Comparison of ENCODE assay signal across 19 cellular contexts in genomic region chr15:43529587-43530345, GRCh38.
"Had no signal": no experiment of that assay in that cellular context is flagged by ENCODE, and none has a peak within 500 bp of the region (broad histone marks: within the 10 kb centered on the region; RNA-seq: fewer than 3 reads in every experiment).

No MANE protein-coding gene starts in this region.

- H3K9me3 Mint-ChIP-seq: activated CD4-positive, alpha-beta memory T cell treated with anti-CD3 and anti-CD28 coated beads, Interleukin-2, amount 10 ng/mL, durations not matched to agents 7 days and 5 days; activated T-helper 17 cell treated with anti-CD3 and anti-CD28 coated beads, Interleukin-2, amount 50 U/mL, for 72 hours; effector memory CD8-positive, alpha-beta T cell; immature natural killer cell; memory B cell; stimulated activated naive CD8-positive, alpha-beta T cell treated with anti-CD3 and anti-CD28 coated beads, Interleukin-15, amount 100 ng/mL, for 72 hours had no signal

- H3K27ac ChIP-seq: esophagus squamous epithelium, pancreas, right lobe of liver had no signal

- H3K4me3 Mint-ChIP-seq: activated CD4-positive, alpha-beta memory T cell treated with anti-CD3 and anti-CD28 coated beads, Interleukin-2, amount 10 ng/mL, durations not matched to agents 7 days and 5 days; activated CD8-positive, alpha-beta memory T cell treated with anti-CD3 and anti-CD28 coated beads, Interleukin-2, amount 10 ng/mL, durations not matched to agents 7 days and 5 days; activated T-helper 17 cell treated with anti-CD3 and anti-CD28 coated beads, Interleukin-2, amount 50 U/mL, for 72 hours; effector memory CD8-positive, alpha-beta T cell; immature natural killer cell; memory B cell; naive thymus-derived CD4-positive, alpha-beta T cell; stimulated activated naive CD8-positive, alpha-beta T cell treated with anti-CD3 and anti-CD28 coated beads, Interleukin-15, amount 100 ng/mL, for 72 hours had no signal

- H3K4me1 Mint-ChIP-seq: immature natural killer cell had no signal

- H3K36me3 ChIP-seq: pancreas, right lobe of liver had no signal

- H3K27ac Mint-ChIP-seq: activated CD4-positive, alpha-beta memory T cell treated with anti-CD3 and anti-CD28 coated beads, Interleukin-2, amount 10 ng/mL, durations not matched to agents 7 days and 5 days; activated CD8-positive, alpha-beta memory T cell treated with anti-CD3 and anti-CD28 coated beads, Interleukin-2, amount 10 ng/mL, durations not matched to agents 7 days and 5 days; activated T-helper 17 cell treated with anti-CD3 and anti-CD28 coated beads, Interleukin-2, amount 50 U/mL, for 72 hours; memory B cell; stimulated activated naive CD8-positive, alpha-beta T cell treated with anti-CD3 and anti-CD28 coated beads, Interleukin-15, amount 100 ng/mL, for 72 hours had no signal

- H3K27me3 ChIP-seq: esophagus squamous epithelium, pancreas, right lobe of liver had no signal

- FAIRE-seq: pancreas, small intestine had no signal

- H3K4me3 ChIP-seq: esophagus squamous epithelium, pancreas, right lobe of liver had no signal

- H3K36me3 Mint-ChIP-seq: activated CD8-positive, alpha-beta memory T cell treated with anti-CD3 and anti-CD28 coated beads, Interleukin-2, amount 10 ng/mL, durations not matched to agents 7 days and 5 days had no signal

- ATAC-seq: activated CD8-positive, alpha-beta memory T cell treated with anti-CD3 and anti-CD28 coated beads, Interleukin-2, amount 10 ng/mL, durations not matched to agents 7 days and 5 days; activated T-helper 17 cell treated with anti-CD3 and anti-CD28 coated beads, Interleukin-2, amount 50 U/mL, for 72 hours; effector memory CD8-positive, alpha-beta T cell; naive thymus-derived CD4-positive, alpha-beta T cell; pancreas; right lobe of liver had no signal

- H3K9me3 ChIP-seq: esophagus squamous epithelium, pancreas, right lobe of liver had no signal

- DNase-seq: activated CD4-positive, alpha-beta memory T cell treated with anti-CD3 and anti-CD28 coated beads, Interleukin-2, amount 10 ng/mL, durations not matched to agents 7 days and 5 days; activated CD4-positive, alpha-beta T cell treated with anti-CD3 and anti-CD28 coated beads for 48 hours; activated CD8-positive, alpha-beta memory T cell treated with anti-CD3 and anti-CD28 coated beads, Interleukin-2, amount 10 ng/mL, durations not matched to agents 7 days and 5 days; activated naive CD4-positive, alpha-beta T cell; effector memory CD8-positive, alpha-beta T cell; esophagus squamous epithelium; immature natural killer cell; kidney glomerular epithelial cell; naive thymus-derived CD4-positive, alpha-beta T cell; pancreas; right lobe of liver; small intestine; stimulated activated CD4-positive, alpha-beta T cell treated with anti-CD3 and anti-CD28 coated beads, Interleukin-4, amount 100 ng/mL, for 1 hour; stimulated activated naive CD8-positive, alpha-beta T cell treated with anti-CD3 and anti-CD28 coated beads, Interleukin-15, amount 100 ng/mL, for 72 hours; SW 1271; T-helper 2 cell; trophoblast cell had no signal

- H3K27me3 Mint-ChIP-seq: activated CD4-positive, alpha-beta memory T cell treated with anti-CD3 and anti-CD28 coated beads, Interleukin-2, amount 10 ng/mL, durations not matched to agents 7 days and 5 days; activated CD8-positive, alpha-beta memory T cell treated with anti-CD3 and anti-CD28 coated beads, Interleukin-2, amount 10 ng/mL, durations not matched to agents 7 days and 5 days; activated T-helper 17 cell treated with anti-CD3 and anti-CD28 coated beads, Interleukin-2, amount 50 U/mL, for 72 hours; effector memory CD8-positive, alpha-beta T cell; memory B cell; naive thymus-derived CD4-positive, alpha-beta T cell; stimulated activated naive CD8-positive, alpha-beta T cell treated with anti-CD3 and anti-CD28 coated beads, Interleukin-15, amount 100 ng/mL, for 72 hours had no signal

- H3K4me1 ChIP-seq: esophagus squamous epithelium, pancreas, right lobe of liver had no signal
